ENCODE assay signal across 8 cellular contexts in the genomic region with DNA sequence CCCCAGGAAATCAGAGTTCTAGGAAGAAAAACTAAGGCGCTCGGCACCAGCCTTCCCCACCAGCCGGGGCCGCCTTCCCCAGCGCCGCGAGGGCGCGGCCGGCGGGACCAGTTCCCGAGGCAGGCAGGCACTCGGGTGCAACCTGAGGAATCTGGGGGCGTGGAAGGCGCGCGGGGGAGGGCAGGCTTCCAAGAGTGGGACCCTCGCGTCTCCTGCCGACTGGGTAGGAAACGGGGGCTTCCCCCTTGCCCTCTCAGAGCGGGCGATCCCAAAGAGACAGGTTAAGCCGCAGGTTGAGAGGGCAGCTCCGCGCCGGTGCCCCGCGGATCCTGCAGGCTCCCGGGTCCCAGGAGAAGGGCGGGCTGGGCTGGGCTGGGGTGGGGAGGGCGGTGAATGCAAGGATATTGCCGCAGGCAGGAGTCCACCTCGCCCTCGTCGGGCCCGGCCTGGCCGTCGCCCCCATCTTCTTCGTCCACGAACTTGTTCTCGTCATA. TPM values are rescaled to one million over a fixed set of nuclear protein-coding genes. Genes with fewer than 3 reads are reported as not detected.
A peak's percentile ranks its signal among the peaks of the same experiment; 100 is the strongest.
DNase-seq lines count a peak whose midpoint lies in the region; ATAC-seq and TF ChIP-seq lines count a peak whose summit lies in the region.

No MANE protein-coding gene starts in this region.

- H2AFZ ChIP-seq in mesenchymal stem cell (ENCODE audit: low read depth, low read length): peak overlapping the region; percentile 66

- H2BK120ac ChIP-seq in mesenchymal stem cell (ENCODE audit: low read depth, low read length): peak overlapping the region; percentile 82

- TF ChIP-seq CTCF in WERI-Rb-1 (IDR thresholded peaks at IDR 0.05; ENCODE audit: low read depth, low read length): no peak

- under 1% methylated on average over 41 of the region's 42 CpGs for WGBS in mesenchymal stem cell

- peak overlapping the region; percentile 73 for H2BK15ac ChIP-seq in mesenchymal stem cell (ENCODE audit: low read depth, poor library complexity, severe bottlenecking)

- peak overlapping the region; percentile 79 for H3K27ac ChIP-seq in WERI-Rb-1
- H3K27ac ChIP-seq in duodenal mucosa (ENCODE audit: low read depth, low read length): peak overlapping the region; percentile 91
- H3K27ac ChIP-seq in mesenchymal stem cell (ENCODE audit: low read length, poor library complexity, severe bottlenecking): peak overlapping the region; percentile 98
- H3K27ac ChIP-seq in stomach smooth muscle (ENCODE audit: low read length): peak overlapping the region; percentile 77

- peak overlapping the region; percentile 83 to 85 for H3K4ac ChIP-seq in mesenchymal stem cell (ENCODE audit: low read depth in 1 of 2, low read length in 2 of 2)

- peak overlapping the region; percentile 94 for H4K8ac ChIP-seq in mesenchymal stem cell (ENCODE audit: low read length)

- H3K4me3 ChIP-seq in WERI-Rb-1 (ENCODE audit: low read depth, low read length): peak overlapping the region; percentile 63
- peak overlapping the region; percentile 81 to 98 for H3K4me3 ChIP-seq in duodenal mucosa (ENCODE audit: low read depth in 1 of 2, low read length in 2 of 2)
- H3K4me3 ChIP-seq in mesenchymal stem cell (ENCODE audit: insufficient read depth in 1 of 2, low read depth in 1 of 2, low read length in 2 of 2): peak overlapping the region; percentile 85 to 88
- H3K4me3 ChIP-seq in stomach smooth muscle (ENCODE audit: low read length in 2 of 2): peak overlapping the region; percentile 87 to 89

- H3K23ac ChIP-seq in mesenchymal stem cell (ENCODE audit: low read length in 2 of 2): no peak overlapping the region

- DNase-seq in NCI-H2227 (lab: John Stamatoyannopoulos, UW; ENCODE audit: unreplicated experiment) (peak; percentile 58), NCI-H2227 treated with DMSO at 0.1 percent for 48 hours (lab: John Stamatoyannopoulos, UW) (no peak), WERI-Rb-1 (no peak), mesenchymal stem cell (no peak), MV-4-11 (lab: John Stamatoyannopoulos, UW) (no peak)

- peak overlapping the region; percentile 80 to 82 for H3K9ac ChIP-seq in duodenal mucosa (ENCODE audit: low read depth in 1 of 2, low read length in 2 of 2)
- H3K9ac ChIP-seq in mesenchymal stem cell (ENCODE audit: low read length): peak overlapping the region; percentile 96
- peak overlapping the region; percentile 82 to 97 for H3K9ac ChIP-seq in stomach smooth muscle (ENCODE audit: low read length in 2 of 2)

- peak; percentile 4 for ATAC-seq in HG03196 (IDR thresholded peaks at IDR 0.05; ENCODE audit: unreplicated experiment)

- peak overlapping the region; percentile 91 for H2BK5ac ChIP-seq in mesenchymal stem cell (ENCODE audit: low read depth, low read length, poor library complexity, severe bottlenecking)

- H3K4me2 ChIP-seq in mesenchymal stem cell (ENCODE audit: low read length, poor library complexity, severe bottlenecking): peak overlapping the region; percentile 67

- no peak overlapping the region for H2BK12ac ChIP-seq in mesenchymal stem cell (ENCODE audit: low read length in 2 of 2)

- H3K27me3 ChIP-seq in WERI-Rb-1 (ENCODE audit: insufficient read depth, low read depth, severe bottlenecking) (no peaks in the 10 kb centered on the region), duodenal mucosa (ENCODE audit: control insufficient read depth in 1 of 2, insufficient read depth in 2 of 2, low read length in 2 of 2) (no peaks in the 10 kb centered on the region), mesenchymal stem cell (ENCODE audit: control insufficient read depth in 1 of 2, insufficient read depth in 1 of 2, low read length in 2 of 2) (no peaks in the 10 kb centered on the region), stomach smooth muscle (ENCODE audit: control insufficient read depth in 1 of 2, insufficient read depth in 2 of 2, low read length in 2 of 2) (no peaks in the 10 kb centered on the region)

- peak overlapping the region; percentile 71 to 98 for H3K18ac ChIP-seq in mesenchymal stem cell (ENCODE audit: low read depth in 1 of 2, low read length in 2 of 2)

- peaks cover 16 to 27% of the 10 kb centered on the region in 2 donors for H3K4me1 ChIP-seq in duodenal mucosa (ENCODE audit: control insufficient read depth in 1 of 2, insufficient read depth in 2 of 2, low read length in 2 of 2)
- H3K4me1 ChIP-seq in mesenchymal stem cell (ENCODE audit: control insufficient read depth, insufficient read depth, low read depth, low read length): peaks cover 3% of the 10 kb centered on the region
- peaks cover 6% of the 10 kb centered on the region for H3K4me1 ChIP-seq in stomach smooth muscle (ENCODE audit: control insufficient read depth, insufficient read depth, low read length)

- H3K14ac ChIP-seq in mesenchymal stem cell (ENCODE audit: low read length in 2 of 2): peak overlapping the region in 1 of 2 experiments; percentile 72

- H3K79me1 ChIP-seq in mesenchymal stem cell (replicated peaks; ENCODE audit: low read length, poor library complexity, severe bottlenecking): peaks cover 7% of the 10 kb centered on the region

- no peaks in the 10 kb centered on the region for H3K9me3 ChIP-seq in WERI-Rb-1 (ENCODE audit: severe bottlenecking)
- no peaks in the 10 kb centered on the region for H3K9me3 ChIP-seq in duodenal mucosa (ENCODE audit: control insufficient read depth in 1 of 2, low read length in 2 of 2)
- H3K9me3 ChIP-seq in mesenchymal stem cell (ENCODE audit: control insufficient read depth, low read length): no peaks in the 10 kb centered on the region
- no peaks in the 10 kb centered on the region for H3K9me3 ChIP-seq in stomach smooth muscle (ENCODE audit: control insufficient read depth in 2 of 2, low read length in 2 of 2)

- H3K36me3 ChIP-seq in WERI-Rb-1 (peaks cover 5% of the 10 kb centered on the region), duodenal mucosa (ENCODE audit: control insufficient read depth in 1 of 2, insufficient read depth in 2 of 2, low read length in 2 of 2) (peaks cover 0 to 8% of the 10 kb centered on the region in 2 donors), mesenchymal stem cell (ENCODE audit: control insufficient read depth in 1 of 2, insufficient read depth in 2 of 2, low read depth in 1 of 2, low read length in 2 of 2) (peaks cover 0 to 17% of the 10 kb centered on the region in 2 experiments), stomach smooth muscle (ENCODE audit: control insufficient read depth in 2 of 2, insufficient read depth in 2 of 2, low read length in 2 of 2) (peaks cover 0 to under 1% of the 10 kb centered on the region in 2 donors)

- H4K91ac ChIP-seq in mesenchymal stem cell (ENCODE audit: low read length): peak overlapping the region; percentile 70

- H2AK5ac ChIP-seq in mesenchymal stem cell (ENCODE audit: low read length, severe bottlenecking): peak overlapping the region; percentile 32

RNA-seq across cellular contexts. Expression of gene ARPC5, which starts 0.4 kb away (rescaled TPM):
- 136 TPM for polyA plus RNA-seq in mesenchymal stem cell (2013, experiment 1 of 2)
- polyA plus RNA-seq in mesenchymal stem cell (2013, experiment 2 of 2): 141 TPM

RNA-seq across cellular contexts. Expression of gene APOBEC4, which starts 18.0 kb away (rescaled TPM):
- polyA plus RNA-seq in mesenchymal stem cell (2013, experiment 1 of 2): not detected
- not detected for polyA plus RNA-seq in mesenchymal stem cell (2013, experiment 2 of 2)

RNA-seq across cellular contexts. Expression of gene NCF2, which starts 44.9 kb away (rescaled TPM):
- polyA plus RNA-seq in mesenchymal stem cell (2013, experiment 1 of 2): 0.08 TPM
- 0.04 TPM for polyA plus RNA-seq in mesenchymal stem cell (2013, experiment 2 of 2)
